1 cellular context compared by ENCODE assay signal in genomic region chr2:241859017-241859435, GRCh38.
TF ChIP-seq lines count a peak whose summit lies in the region.

No MANE protein-coding gene starts in this region.

TF ChIP-seq in GM12878, 131 proteins besides CTCF, POLR2A, EP300 and RAD21:
- TF ChIP-seq FOXK2 (IDR thresholded peaks at IDR 0.05) (0 out of 2 replicates have a peak, but pooled peaks have one; percentile 10), SMAD5 (IDR thresholded peaks at IDR 0.05; ENCODE audit: low read depth) (no peak), MEF2B (IDR thresholded peaks at IDR 0.05; ENCODE audit: partially characterized antibody, poor library complexity, severe bottlenecking) (peak; percentile 86), STAT1 (conservative IDR thresholded peaks at IDR 0.05) (no peak), WRNIP1 (IDR thresholded peaks at IDR 0.05; ENCODE audit: borderline replicate concordance, low read depth, low read length) (no peak), POLR2AphosphoS2 (IDR thresholded peaks at IDR 0.05; ENCODE audit: low read depth, low read length) (no peak), POLR2AphosphoS5 (IDR thresholded peaks at IDR 0.05; ENCODE audit: low read length) (0 out of 2 replicates have a peak, but pooled peaks have one; percentile 3), SMARCA5 (IDR thresholded peaks at IDR 0.05) (peak; percentile 75; the same call in 1 of the 2 replicates), BHLHE40 (IDR thresholded peaks at IDR 0.05; ENCODE audit: borderline replicate concordance in 1 of 2, low read depth in 2 of 2, low read length in 1 of 2) (no peak), PML (IDR thresholded peaks at IDR 0.05; ENCODE audit: low read length) (no peak), ZBTB4 (CRISPR knock-in tag; IDR thresholded peaks at IDR 0.05) (no peak)
